In the genomic region with DNA sequence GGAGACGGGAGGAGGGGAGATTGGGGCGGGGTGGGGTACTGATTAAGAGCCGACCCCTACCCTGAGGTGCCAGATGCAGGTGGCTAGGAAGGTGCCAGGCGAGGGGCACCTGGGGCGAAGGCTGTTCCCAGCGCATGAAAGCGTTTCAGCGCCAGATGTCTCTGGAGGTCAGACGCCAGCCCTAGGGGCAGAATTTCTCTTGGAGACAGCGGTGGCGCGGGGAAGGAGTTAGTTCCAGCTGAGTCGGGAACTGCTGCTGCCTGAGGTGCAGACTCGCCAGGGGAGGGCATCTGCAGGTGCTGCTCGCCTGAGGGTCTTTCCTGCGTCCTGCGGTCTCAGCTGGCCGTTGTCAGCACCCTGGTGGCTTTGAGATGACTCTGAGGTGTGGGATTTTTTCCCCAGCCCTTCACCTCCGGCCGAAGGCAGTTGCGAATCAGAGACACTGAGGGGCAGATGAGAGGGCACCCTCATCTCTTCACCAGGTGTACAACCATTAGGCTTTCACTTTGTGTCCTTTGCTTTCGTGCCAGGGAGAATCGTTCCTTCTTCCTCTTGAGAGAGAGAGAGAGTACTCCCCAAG, we compare ENCODE assay signal across 1 cellular context.
TF ChIP-seq lines count a peak whose summit lies in the region.

No MANE protein-coding gene starts in this region.

TF ChIP-seq in HepG2, 621 proteins besides CTCF, POLR2A, EP300 and RAD21 (continued from another document and continues in another):
- TF ChIP-seq, protein P1, sequence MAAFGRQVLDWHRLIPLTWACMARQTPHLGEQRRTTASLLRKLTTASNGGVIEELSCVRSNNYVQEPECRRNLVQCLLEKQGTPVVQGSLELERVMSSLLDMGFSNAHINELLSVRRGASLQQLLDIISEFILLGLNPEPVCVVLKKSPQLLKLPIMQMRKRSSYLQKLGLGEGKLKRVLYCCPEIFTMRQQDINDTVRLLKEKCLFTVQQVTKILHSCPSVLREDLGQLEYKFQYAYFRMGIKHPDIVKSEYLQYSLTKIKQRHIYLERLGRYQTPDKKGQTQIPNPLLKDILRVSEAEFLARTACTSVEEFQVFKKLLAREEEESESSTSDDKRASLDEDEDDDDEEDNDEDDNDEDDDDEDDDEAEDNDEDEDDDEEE (CRISPR knock-in tag; IDR thresholded peaks at IDR 0.05): no peak
- TF ChIP-seq, protein P2, sequence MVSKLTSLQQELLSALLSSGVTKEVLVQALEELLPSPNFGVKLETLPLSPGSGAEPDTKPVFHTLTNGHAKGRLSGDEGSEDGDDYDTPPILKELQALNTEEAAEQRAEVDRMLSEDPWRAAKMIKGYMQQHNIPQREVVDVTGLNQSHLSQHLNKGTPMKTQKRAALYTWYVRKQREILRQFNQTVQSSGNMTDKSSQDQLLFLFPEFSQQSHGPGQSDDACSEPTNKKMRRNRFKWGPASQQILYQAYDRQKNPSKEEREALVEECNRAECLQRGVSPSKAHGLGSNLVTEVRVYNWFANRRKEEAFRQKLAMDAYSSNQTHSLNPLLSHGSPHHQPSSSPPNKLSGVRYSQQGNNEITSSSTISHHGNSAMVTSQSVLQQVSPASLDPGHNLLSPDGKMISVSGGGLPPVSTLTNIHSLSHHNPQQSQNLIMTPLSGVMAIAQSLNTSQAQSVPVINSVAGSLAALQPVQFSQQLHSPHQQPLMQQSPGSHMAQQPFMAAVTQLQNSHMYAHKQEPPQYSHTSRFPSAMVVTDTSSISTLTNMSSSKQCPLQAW (CRISPR knock-in tag; IDR thresholded peaks at IDR 0.05): no peak
- TF ChIP-seq ZNF30 (CRISPR knock-in tag; IDR thresholded peaks at IDR 0.05) (no peak), ZNF780A (CRISPR knock-in tag; IDR thresholded peaks at IDR 0.05) (no peak), ARNT2 (CRISPR knock-in tag; IDR thresholded peaks at IDR 0.05; ENCODE audit: low read depth) (no peak), ZNF883 (CRISPR knock-in tag; IDR thresholded peaks at IDR 0.05; ENCODE audit: not compliant biosample characterization) (no peak), ZNF660 (CRISPR knock-in tag; IDR thresholded peaks at IDR 0.05; ENCODE audit: borderline replicate concordance, low read depth) (no peak), PHF21A (CRISPR knock-in tag; IDR thresholded peaks at IDR 0.05) (no peak), SMARCE1 (IDR thresholded peaks at IDR 0.05; ENCODE audit: borderline replicate concordance) (no peak), ZBTB8A (CRISPR knock-in tag; IDR thresholded peaks at IDR 0.05; ENCODE audit: borderline replicate concordance, low read depth) (no peak), KLF6 (CRISPR knock-in tag; IDR thresholded peaks at IDR 0.05) (no peak), FOXM1 (CRISPR knock-in tag; IDR thresholded peaks at IDR 0.05) (no peak), TEAD3 (CRISPR knock-in tag; optimal IDR thresholded peaks at IDR 0.05; ENCODE audit: borderline replicate concordance) (no peak), IKZF1 (IDR thresholded peaks at IDR 0.05) (no peak), MYNN (CRISPR knock-in tag; IDR thresholded peaks at IDR 0.05; ENCODE audit: low read depth) (no peak), ZNF557 (CRISPR knock-in tag; IDR thresholded peaks at IDR 0.05) (no peak), PLRG1 (conservative IDR thresholded peaks at IDR 0.05) (no peak), SOX13 (IDR thresholded peaks at IDR 0.05) (no peak), SOX13 (CRISPR knock-in tag; conservative IDR thresholded peaks at IDR 0.05 in 1 of 2, IDR thresholded peaks at IDR 0.05 in 1 of 2) (no peak), HMGA1 (CRISPR knock-in tag; conservative IDR thresholded peaks at IDR 0.05) (no peak), ZNF546 (CRISPR knock-in tag; conservative IDR thresholded peaks at IDR 0.05) (0 out of 2 replicates have a peak, but pooled peaks have one; percentile 37), ZNF383 (CRISPR knock-in tag; IDR thresholded peaks at IDR 0.05; ENCODE audit: borderline replicate concordance) (no peak), ZNF382 (CRISPR knock-in tag; IDR thresholded peaks at IDR 0.05; ENCODE audit: borderline replicate concordance) (no peak), ZNF274 (CRISPR knock-in tag; IDR thresholded peaks at IDR 0.05) (no peak), ZNF101 (CRISPR knock-in tag; IDR thresholded peaks at IDR 0.05; ENCODE audit: borderline replicate concordance, low read depth) (no peak), PCBP2 (optimal IDR thresholded peaks at IDR 0.05; ENCODE audit: low read depth, low read length, poor library complexity, severe bottlenecking) (no peak), PHF8 (CRISPR knock-in tag; IDR thresholded peaks at IDR 0.05) (no peak), ZNF430 (CRISPR knock-in tag; IDR thresholded peaks at IDR 0.05) (0 out of 2 replicates have a peak, but pooled peaks have one; percentile 14), ZNF230 (CRISPR knock-in tag; IDR thresholded peaks at IDR 0.05) (no peak), FOXA3 (CRISPR knock-in tag; IDR thresholded peaks at IDR 0.05) (no peak), ZNF761 (CRISPR knock-in tag; conservative IDR thresholded peaks at IDR 0.05) (no peak), SSRP1 (CRISPR knock-in tag; IDR thresholded peaks at IDR 0.05) (no peak), ZNF510 (CRISPR knock-in tag; IDR thresholded peaks at IDR 0.05; ENCODE audit: low read depth) (no peak)
- TF ChIP-seq, protein P3, sequence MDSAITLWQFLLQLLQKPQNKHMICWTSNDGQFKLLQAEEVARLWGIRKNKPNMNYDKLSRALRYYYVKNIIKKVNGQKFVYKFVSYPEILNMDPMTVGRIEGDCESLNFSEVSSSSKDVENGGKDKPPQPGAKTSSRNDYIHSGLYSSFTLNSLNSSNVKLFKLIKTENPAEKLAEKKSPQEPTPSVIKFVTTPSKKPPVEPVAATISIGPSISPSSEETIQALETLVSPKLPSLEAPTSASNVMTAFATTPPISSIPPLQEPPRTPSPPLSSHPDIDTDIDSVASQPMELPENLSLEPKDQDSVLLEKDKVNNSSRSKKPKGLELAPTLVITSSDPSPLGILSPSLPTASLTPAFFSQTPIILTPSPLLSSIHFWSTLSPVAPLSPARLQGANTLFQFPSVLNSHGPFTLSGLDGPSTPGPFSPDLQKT (CRISPR knock-in tag; IDR thresholded peaks at IDR 0.05; ENCODE audit: borderline replicate concordance): no peak
- TF ChIP-seq, protein P4, sequence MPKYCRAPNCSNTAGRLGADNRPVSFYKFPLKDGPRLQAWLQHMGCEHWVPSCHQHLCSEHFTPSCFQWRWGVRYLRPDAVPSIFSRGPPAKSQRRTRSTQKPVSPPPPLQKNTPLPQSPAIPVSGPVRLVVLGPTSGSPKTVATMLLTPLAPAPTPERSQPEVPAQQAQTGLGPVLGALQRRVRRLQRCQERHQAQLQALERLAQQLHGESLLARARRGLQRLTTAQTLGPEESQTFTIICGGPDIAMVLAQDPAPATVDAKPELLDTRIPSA (CRISPR knock-in tag; IDR thresholded peaks at IDR 0.05; ENCODE audit: borderline replicate concordance): no peak
- TF ChIP-seq, protein P5, sequence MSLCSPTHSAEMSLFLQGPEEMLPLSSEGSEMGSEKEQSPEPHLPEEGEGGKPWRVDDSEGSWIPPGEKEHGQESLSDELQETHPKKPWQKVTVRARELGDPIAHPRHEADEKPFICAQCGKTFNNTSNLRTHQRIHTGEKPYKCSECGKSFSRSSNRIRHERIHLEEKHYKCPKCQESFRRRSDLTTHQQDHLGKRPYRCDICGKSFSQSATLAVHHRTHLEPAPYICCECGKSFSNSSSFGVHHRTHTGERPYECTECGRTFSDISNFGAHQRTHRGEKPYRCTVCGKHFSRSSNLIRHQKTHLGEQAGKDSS (CRISPR knock-in tag; IDR thresholded peaks at IDR 0.05; ENCODE audit: borderline replicate concordance, low read depth): peak; percentile 8; the same call in 1 of the 2 replicates
- TF ChIP-seq, protein P6, sequence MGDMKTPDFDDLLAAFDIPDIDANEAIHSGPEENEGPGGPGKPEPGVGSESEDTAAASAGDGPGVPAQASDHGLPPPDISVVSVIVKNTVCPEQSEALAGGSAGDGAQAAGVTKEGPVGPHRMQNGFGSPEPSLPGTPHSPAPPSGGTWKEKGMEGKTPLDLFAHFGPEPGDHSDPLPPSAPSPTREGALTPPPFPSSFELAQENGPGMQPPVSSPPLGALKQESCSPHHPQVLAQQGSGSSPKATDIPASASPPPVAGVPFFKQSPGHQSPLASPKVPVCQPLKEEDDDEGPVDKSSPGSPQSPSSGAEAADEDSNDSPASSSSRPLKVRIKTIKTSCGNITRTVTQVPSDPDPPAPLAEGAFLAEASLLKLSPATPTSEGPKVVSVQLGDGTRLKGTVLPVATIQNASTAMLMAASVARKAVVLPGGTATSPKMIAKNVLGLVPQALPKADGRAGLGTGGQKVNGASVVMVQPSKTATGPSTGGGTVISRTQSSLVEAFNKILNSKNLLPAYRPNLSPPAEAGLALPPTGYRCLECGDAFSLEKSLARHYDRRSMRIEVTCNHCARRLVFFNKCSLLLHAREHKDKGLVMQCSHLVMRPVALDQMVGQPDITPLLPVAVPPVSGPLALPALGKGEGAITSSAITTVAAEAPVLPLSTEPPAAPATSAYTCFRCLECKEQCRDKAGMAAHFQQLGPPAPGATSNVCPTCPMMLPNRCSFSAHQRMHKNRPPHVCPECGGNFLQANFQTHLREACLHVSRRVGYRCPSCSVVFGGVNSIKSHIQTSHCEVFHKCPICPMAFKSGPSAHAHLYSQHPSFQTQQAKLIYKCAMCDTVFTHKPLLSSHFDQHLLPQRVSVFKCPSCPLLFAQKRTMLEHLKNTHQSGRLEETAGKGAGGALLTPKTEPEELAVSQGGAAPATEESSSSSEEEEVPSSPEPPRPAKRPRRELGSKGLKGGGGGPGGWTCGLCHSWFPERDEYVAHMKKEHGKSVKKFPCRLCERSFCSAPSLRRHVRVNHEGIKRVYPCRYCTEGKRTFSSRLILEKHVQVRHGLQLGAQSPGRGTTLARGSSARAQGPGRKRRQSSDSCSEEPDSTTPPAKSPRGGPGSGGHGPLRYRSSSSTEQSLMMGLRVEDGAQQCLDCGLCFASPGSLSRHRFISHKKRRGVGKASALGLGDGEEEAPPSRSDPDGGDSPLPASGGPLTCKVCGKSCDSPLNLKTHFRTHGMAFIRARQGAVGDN (CRISPR knock-in tag; IDR thresholded peaks at IDR 0.05): peak; percentile 11; the same call in 1 of the 2 replicates
- TF ChIP-seq, protein P7, sequence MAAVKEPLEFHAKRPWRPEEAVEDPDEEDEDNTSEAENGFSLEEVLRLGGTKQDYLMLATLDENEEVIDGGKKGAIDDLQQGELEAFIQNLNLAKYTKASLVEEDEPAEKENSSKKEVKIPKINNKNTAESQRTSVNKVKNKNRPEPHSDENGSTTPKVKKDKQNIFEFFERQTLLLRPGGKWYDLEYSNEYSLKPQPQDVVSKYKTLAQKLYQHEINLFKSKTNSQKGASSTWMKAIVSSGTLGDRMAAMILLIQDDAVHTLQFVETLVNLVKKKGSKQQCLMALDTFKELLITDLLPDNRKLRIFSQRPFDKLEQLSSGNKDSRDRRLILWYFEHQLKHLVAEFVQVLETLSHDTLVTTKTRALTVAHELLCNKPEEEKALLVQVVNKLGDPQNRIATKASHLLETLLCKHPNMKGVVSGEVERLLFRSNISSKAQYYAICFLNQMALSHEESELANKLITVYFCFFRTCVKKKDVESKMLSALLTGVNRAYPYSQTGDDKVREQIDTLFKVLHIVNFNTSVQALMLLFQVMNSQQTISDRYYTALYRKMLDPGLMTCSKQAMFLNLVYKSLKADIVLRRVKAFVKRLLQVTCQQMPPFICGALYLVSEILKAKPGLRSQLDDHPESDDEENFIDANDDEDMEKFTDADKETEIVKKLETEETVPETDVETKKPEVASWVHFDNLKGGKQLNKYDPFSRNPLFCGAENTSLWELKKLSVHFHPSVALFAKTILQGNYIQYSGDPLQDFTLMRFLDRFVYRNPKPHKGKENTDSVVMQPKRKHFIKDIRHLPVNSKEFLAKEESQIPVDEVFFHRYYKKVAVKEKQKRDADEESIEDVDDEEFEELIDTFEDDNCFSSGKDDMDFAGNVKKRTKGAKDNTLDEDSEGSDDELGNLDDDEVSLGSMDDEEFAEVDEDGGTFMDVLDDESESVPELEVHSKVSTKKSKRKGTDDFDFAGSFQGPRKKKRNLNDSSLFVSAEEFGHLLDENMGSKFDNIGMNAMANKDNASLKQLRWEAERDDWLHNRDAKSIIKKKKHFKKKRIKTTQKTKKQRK (IDR thresholded peaks at IDR 0.05; ENCODE audit: low read length): no peak
- TF ChIP-seq, protein P8, sequence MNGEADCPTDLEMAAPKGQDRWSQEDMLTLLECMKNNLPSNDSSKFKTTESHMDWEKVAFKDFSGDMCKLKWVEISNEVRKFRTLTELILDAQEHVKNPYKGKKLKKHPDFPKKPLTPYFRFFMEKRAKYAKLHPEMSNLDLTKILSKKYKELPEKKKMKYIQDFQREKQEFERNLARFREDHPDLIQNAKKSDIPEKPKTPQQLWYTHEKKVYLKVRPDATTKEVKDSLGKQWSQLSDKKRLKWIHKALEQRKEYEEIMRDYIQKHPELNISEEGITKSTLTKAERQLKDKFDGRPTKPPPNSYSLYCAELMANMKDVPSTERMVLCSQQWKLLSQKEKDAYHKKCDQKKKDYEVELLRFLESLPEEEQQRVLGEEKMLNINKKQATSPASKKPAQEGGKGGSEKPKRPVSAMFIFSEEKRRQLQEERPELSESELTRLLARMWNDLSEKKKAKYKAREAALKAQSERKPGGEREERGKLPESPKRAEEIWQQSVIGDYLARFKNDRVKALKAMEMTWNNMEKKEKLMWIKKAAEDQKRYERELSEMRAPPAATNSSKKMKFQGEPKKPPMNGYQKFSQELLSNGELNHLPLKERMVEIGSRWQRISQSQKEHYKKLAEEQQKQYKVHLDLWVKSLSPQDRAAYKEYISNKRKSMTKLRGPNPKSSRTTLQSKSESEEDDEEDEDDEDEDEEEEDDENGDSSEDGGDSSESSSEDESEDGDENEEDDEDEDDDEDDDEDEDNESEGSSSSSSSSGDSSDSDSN (CRISPR knock-in tag; IDR thresholded peaks at IDR 0.05): 0 out of 2 replicates have a peak, but pooled peaks have one; percentile 9
- TF ChIP-seq, protein P9, sequence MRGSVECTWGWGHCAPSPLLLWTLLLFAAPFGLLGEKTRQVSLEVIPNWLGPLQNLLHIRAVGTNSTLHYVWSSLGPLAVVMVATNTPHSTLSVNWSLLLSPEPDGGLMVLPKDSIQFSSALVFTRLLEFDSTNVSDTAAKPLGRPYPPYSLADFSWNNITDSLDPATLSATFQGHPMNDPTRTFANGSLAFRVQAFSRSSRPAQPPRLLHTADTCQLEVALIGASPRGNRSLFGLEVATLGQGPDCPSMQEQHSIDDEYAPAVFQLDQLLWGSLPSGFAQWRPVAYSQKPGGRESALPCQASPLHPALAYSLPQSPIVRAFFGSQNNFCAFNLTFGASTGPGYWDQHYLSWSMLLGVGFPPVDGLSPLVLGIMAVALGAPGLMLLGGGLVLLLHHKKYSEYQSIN (CRISPR knock-in tag; IDR thresholded peaks at IDR 0.05; ENCODE audit: borderline replicate concordance): no peak
